19 cellular contexts compared by ENCODE assay signal in the genomic region with DNA sequence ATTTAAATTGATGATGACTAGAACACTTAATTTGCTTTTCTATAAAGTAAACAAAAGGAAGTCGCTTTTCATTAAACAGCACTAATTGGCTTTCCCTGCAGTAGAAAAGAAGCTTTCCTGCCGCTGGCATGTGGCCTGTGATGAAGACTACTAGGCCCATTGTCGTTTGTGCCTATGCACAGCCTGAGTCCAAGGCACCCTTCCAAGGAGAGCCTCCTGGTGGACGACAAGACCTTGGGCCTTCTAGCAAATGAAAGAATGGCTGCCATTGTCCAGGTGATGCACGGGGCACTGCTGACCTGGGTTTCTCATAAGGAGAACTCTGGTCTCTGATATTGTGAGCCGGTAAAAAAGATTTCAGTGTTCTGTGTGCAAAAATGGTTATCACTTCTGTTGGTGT.
"Had no signal": no experiment of that assay in that cellular context is flagged by ENCODE, and none has a peak within 500 bp of the region (broad histone marks: within the 10 kb centered on the region; RNA-seq: fewer than 3 reads in every experiment).

No MANE protein-coding gene starts in this region.

- DNase-seq: activated B cell treated with CpG ODN at 0.5 μM for 24 hours; activated CD4-positive, alpha-beta T cell treated with anti-CD3 and anti-CD28 coated beads, Interleukin-2, amount 10 ng/mL, durations not matched to agents 24 days and 14 days; activated CD8-positive, alpha-beta memory T cell treated with anti-CD3 and anti-CD28 coated beads for 24 hours; activated naive CD4-positive, alpha-beta T cell treated with anti-CD3 and anti-CD28 coated beads for 36 hours; caudate nucleus; cortex of kidney; effector memory CD4-positive, alpha-beta T cell; glutamatergic neuron; mucosa of descending colon; naive thymus-derived CD8-positive, alpha-beta T cell; nucleus accumbens; spleen; stimulated activated CD4-positive, alpha-beta T cell treated with anti-CD3 and anti-CD28 coated beads, Interleukin-1b, Interleukin-23, amount 100 ng/mL, for 48 hours had no signal

- H3K4me1 ChIP-seq: spleen had no signal

- H3K36me3 ChIP-seq: spleen had no signal

- H3K4me3 ChIP-seq: mucosa of descending colon, spleen had no signal

- H3K27me3 Mint-ChIP-seq: activated CD4-positive, alpha-beta T cell treated with anti-CD3 and anti-CD28 coated beads, Interleukin-2, amount 10 ng/mL, durations not matched to agents 24 days and 14 days had no signal

- H3K4me3 Mint-ChIP-seq: activated B cell treated with CpG ODN at 0.5 μM for 24 hours; activated CD4-positive, alpha-beta T cell treated with anti-CD3 and anti-CD28 coated beads, Interleukin-2, amount 10 ng/mL, durations not matched to agents 24 days and 14 days; activated naive CD4-positive, alpha-beta T cell treated with anti-CD3 and anti-CD28 coated beads for 36 hours; activated T-helper 17 cell treated with anti-CD3 and anti-CD28 coated beads, Interleukin-2, amount 50 U/mL, for 72 hours; naive thymus-derived CD8-positive, alpha-beta T cell; stimulated activated memory B cell treated with anti-CD40 and anti-IgM and Interleukin-4, amounts not matched to agents 10 μg/mL and 1 μg/mL and 100 μg/mL, for 72 hours; T-helper 1 cell treated with Interleukin-12 subunit alpha and Interleukin-12 subunit beta and Interleukin-4 antibody, amounts not matched to agents 30 μg/mL and 1 μg/mL, for 36 hours had no signal

- H3K27ac ChIP-seq: epithelial cell of prostate, spleen had no signal

- H3K4me1 Mint-ChIP-seq: activated B cell treated with CpG ODN at 0.5 μM for 24 hours; activated CD4-positive, alpha-beta T cell treated with anti-CD3 and anti-CD28 coated beads, Interleukin-2, amount 10 ng/mL, durations not matched to agents 24 days and 14 days; activated T-helper 17 cell treated with anti-CD3 and anti-CD28 coated beads, Interleukin-2, amount 50 U/mL, for 72 hours; naive thymus-derived CD8-positive, alpha-beta T cell; stimulated activated memory B cell treated with anti-CD40 and anti-IgM and Interleukin-4, amounts not matched to agents 10 μg/mL and 1 μg/mL and 100 μg/mL, for 72 hours had no signal

- H3K27ac Mint-ChIP-seq: activated B cell treated with CpG ODN at 0.5 μM for 24 hours; activated CD4-positive, alpha-beta T cell treated with anti-CD3 and anti-CD28 coated beads, Interleukin-2, amount 10 ng/mL, durations not matched to agents 24 days and 14 days; activated naive CD4-positive, alpha-beta T cell treated with anti-CD3 and anti-CD28 coated beads for 36 hours; activated T-helper 17 cell treated with anti-CD3 and anti-CD28 coated beads, Interleukin-2, amount 50 U/mL, for 72 hours; naive thymus-derived CD8-positive, alpha-beta T cell; progenitor cell of endocrine pancreas; stimulated activated memory B cell treated with anti-CD40 and anti-IgM and Interleukin-4, amounts not matched to agents 10 μg/mL and 1 μg/mL and 100 μg/mL, for 72 hours; T-helper 1 cell treated with Interleukin-12 subunit alpha and Interleukin-12 subunit beta and Interleukin-4 antibody, amounts not matched to agents 30 μg/mL and 1 μg/mL, for 36 hours had no signal

- H3K9me3 ChIP-seq: mucosa of descending colon had no signal

- H3K36me3 Mint-ChIP-seq: naive thymus-derived CD8-positive, alpha-beta T cell; stimulated activated memory B cell treated with anti-CD40 and anti-IgM and Interleukin-4, amounts not matched to agents 10 μg/mL and 1 μg/mL and 100 μg/mL, for 72 hours had no signal

- H3K9me3 Mint-ChIP-seq: activated CD4-positive, alpha-beta T cell treated with anti-CD3 and anti-CD28 coated beads, Interleukin-2, amount 10 ng/mL, durations not matched to agents 24 days and 14 days; stimulated activated memory B cell treated with anti-CD40 and anti-IgM and Interleukin-4, amounts not matched to agents 10 μg/mL and 1 μg/mL and 100 μg/mL, for 72 hours; T-helper 1 cell treated with Interleukin-12 subunit alpha and Interleukin-12 subunit beta and Interleukin-4 antibody, amounts not matched to agents 30 μg/mL and 1 μg/mL, for 36 hours had no signal

- ATAC-seq: activated T-helper 17 cell treated with anti-CD3 and anti-CD28 coated beads, Interleukin-2, amount 50 U/mL, for 72 hours; mucosa of descending colon; naive thymus-derived CD8-positive, alpha-beta T cell; sciatic nerve; stimulated activated memory B cell treated with anti-CD40 and anti-IgM and Interleukin-4, amounts not matched to agents 10 μg/mL and 1 μg/mL and 100 μg/mL, for 72 hours had no signal

- H3K27me3 ChIP-seq: spleen had no signal
